ENCODE assay signal across 8 cellular contexts in the genomic region with DNA sequence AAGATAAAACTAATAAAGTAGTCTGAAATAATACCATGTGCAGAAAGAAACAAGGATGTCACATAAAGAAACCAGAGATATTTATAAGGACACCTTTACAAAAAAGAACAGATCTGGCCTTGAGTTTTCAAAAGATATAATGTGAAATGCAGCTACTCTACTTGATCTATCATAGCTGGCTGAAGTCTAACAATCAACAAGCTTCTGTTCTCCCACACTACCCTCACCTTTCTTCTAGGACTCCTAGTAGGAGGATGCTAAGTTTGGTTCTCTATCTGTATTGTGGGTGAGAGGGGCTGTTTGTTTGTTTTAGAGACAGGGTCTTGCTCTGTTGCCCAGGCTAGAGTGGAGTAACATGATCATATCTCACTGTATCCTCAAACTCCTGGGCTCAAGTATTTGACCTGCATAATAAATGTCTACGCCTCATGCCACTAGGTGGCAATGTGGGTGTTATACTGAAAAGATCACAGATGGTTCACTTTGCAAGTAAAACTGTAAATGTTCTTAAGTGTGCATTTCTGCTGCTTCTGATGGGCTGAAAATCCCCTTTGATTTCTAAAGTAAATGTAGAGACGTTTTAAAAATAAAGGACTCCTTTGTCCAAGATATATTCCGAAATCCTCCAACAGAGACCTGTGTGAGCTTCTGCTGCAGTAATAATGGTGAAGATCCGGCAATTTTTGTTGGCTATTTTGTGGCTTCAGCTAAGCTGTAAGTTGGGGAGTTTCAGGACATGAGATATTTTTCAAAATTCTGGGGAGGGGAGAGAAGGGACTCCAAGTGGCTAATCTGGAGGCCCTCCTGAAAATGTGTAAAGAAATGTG.
DNase-seq lines count a peak whose midpoint lies in the region; ATAC-seq and TF ChIP-seq lines count a peak whose summit lies in the region.

No MANE protein-coding gene starts in this region.

- no peak overlapping the region for H3K9ac ChIP-seq in OCI-LY1 (ENCODE audit: low read length)

- peak; percentile 81 for TF ChIP-seq CTCF in OCI-LY1 (IDR thresholded peaks at IDR 0.05; ENCODE audit: low read length)
- peak; percentile 41 to 79 (median 60) for TF ChIP-seq CTCF in body of pancreas (IDR thresholded peaks at IDR 0.05)
- peak in 5 of 7 experiments; percentile 33 to 73 (median 56) for TF ChIP-seq CTCF in stomach (IDR thresholded peaks at IDR 0.05)

- no peak overlapping the region for H3K4me3 ChIP-seq in OCI-LY1 (ENCODE audit: low read depth, low read length, poor library complexity, severe bottlenecking)
- no peak overlapping the region for H3K4me3 ChIP-seq in body of pancreas
- no peak overlapping the region for H3K4me3 ChIP-seq in stomach

- H3K9me2 ChIP-seq in OCI-LY1 (ENCODE audit: low read depth, low read length) = no peaks in the 10 kb centered on the region

- H4K20me1 ChIP-seq in OCI-LY1 (ENCODE audit: insufficient read depth, low read length) = no peaks in the 10 kb centered on the region

- H3K9me3 ChIP-seq in OCI-LY1 (ENCODE audit: low read length) = no peaks in the 10 kb centered on the region
- H3K9me3 ChIP-seq in body of pancreas = no peaks in the 10 kb centered on the region
- H3K9me3 ChIP-seq in stomach = no peaks in the 10 kb centered on the region

- ATAC-seq in HG02852 (IDR thresholded peaks at IDR 0.05; ENCODE audit: unreplicated experiment) (peak; percentile 51), body of pancreas (peak; percentile 75), GM21717 (IDR thresholded peaks at IDR 0.05; ENCODE audit: unreplicated experiment) (no peak)

- TF ChIP-seq EP300 in stomach (IDR thresholded peaks at IDR 0.05) = no peak

- no peak overlapping the region; the same call in 1 of the 2 replicates for H2AFZ ChIP-seq in OCI-LY1 (ENCODE audit: low read length)

- H3K4me1 ChIP-seq in OCI-LY1 (ENCODE audit: insufficient read depth, low read length, severe bottlenecking) = no peaks in the 10 kb centered on the region
- no peaks in the 10 kb centered on the region for H3K4me1 ChIP-seq in body of pancreas
- no peaks in the 10 kb centered on the region for H3K4me1 ChIP-seq in stomach

- TF ChIP-seq POLR2A in body of pancreas (IDR thresholded peaks at IDR 0.05) (no peak), stomach (IDR thresholded peaks at IDR 0.05) (no peak)

- DNase-seq in NCI-H510A treated with DMSO at 0.1 percent for 48 hours (lab: John Stamatoyannopoulos, UW) (peak; percentile 1), NCI-H510A (lab: John Stamatoyannopoulos, UW) (no peak), body of pancreas (peak; percentile 55 to 72 (median 68)), iPS-NIHi7 (ENCODE audit: extremely low spot score) (peak; percentile 24), stomach (peak; percentile 69)

- H3K79me2 ChIP-seq in OCI-LY1 (ENCODE audit: insufficient read depth, low read length) = no peaks in the 10 kb centered on the region

- no peaks in the 10 kb centered on the region for H3F3A ChIP-seq in OCI-LY1 (ENCODE audit: insufficient read depth, low read length)

- H3K36me3 ChIP-seq in OCI-LY1 (ENCODE audit: insufficient read depth, low read length) = no peaks in the 10 kb centered on the region
- no peaks in the 10 kb centered on the region for H3K36me3 ChIP-seq in body of pancreas (replicated peaks in 1 of 2; ENCODE audit: insufficient read depth in 1 of 2, low read depth in 2 of 2)
- H3K36me3 ChIP-seq in stomach = no peaks in the 10 kb centered on the region

- intact Hi-C loops in body of pancreas (cut with DNase I) (loop anchor here (5.0 to 10.0 kb wide), 3 partner anchors 53 to 155 kb away; no protein-coding TSS in a partner anchor), stomach (cut with DNase I; ENCODE audit: low total_unique reads) (loop anchor here (5.0 to 10.0 kb wide), 2 partner anchors 53 to 145 kb away; no protein-coding TSS in a partner anchor)

- H3K4me2 ChIP-seq in OCI-LY1 (ENCODE audit: low read length) = no peak overlapping the region

- H3K27me3 ChIP-seq in OCI-LY1 (ENCODE audit: insufficient read depth, low read length) (no peaks in the 10 kb centered on the region; the same call in 1 of the 2 replicates), body of pancreas (no peaks in the 10 kb centered on the region), stomach (no peaks in the 10 kb centered on the region)

- H3K27ac ChIP-seq in OCI-LY1 (ENCODE audit: low read depth, low read length, poor library complexity, severe bottlenecking) = no peak overlapping the region
- no peak overlapping the region for H3K27ac ChIP-seq in body of pancreas
- no peak overlapping the region for H3K27ac ChIP-seq in stomach

- WGBS in body of pancreas, 2 donors = 26 to 31% methylated on average over 4 of the region's 4 CpGs
- 28 to 37% (median 32%) methylated on average over 4 of the region's 4 CpGs for WGBS in stomach, 5 donors
